In genomic region chr14:84554136-84554535, GRCh38 we compare ENCODE assay signal across 35 cellular contexts.
DNase-seq lines count a peak whose midpoint lies in the region; ATAC-seq, FAIRE-seq and TF ChIP-seq lines count a peak whose summit lies in the region.
"Had no signal": no experiment of that assay in that cellular context is flagged by ENCODE, and none has a peak within 500 bp of the region (broad histone marks: within the 10 kb centered on the region; RNA-seq: fewer than 3 reads in every experiment).

No MANE protein-coding gene starts in this region.

- H3K4me3 Mint-ChIP-seq in GM23338 = no peak overlapping the region
- no peak overlapping the region for H3K4me3 Mint-ChIP-seq in neural progenitor cell
- H3K4me3 Mint-ChIP-seq: B cell; CD14-positive monocyte; CD4-positive, alpha-beta memory T cell; CD4-positive, alpha-beta T cell; CD4-positive, CD25-positive, alpha-beta regulatory T cell; CD8-positive, alpha-beta memory T cell; CD8-positive, alpha-beta T cell had no signal

- intact Hi-C loops in endothelial cell of umbilical vein (cut with micrococcal nuclease) (no loop called here), kidney (cut with DNase I) (no loop called here)

- TF ChIP-seq POLR2A in endothelial cell of umbilical vein (IDR thresholded peaks at IDR 0.05; ENCODE audit: low read depth, low read length) = no peak

- CTCF ChIA-PET in endothelial cell of umbilical vein (lab: Charles Lee) = interaction anchor here (1.0 kb wide), 1 partner anchor 14 kb away, joined by 3 read pairs; no protein-coding TSS in a partner anchor

- H3K27me3 Mint-ChIP-seq in GM23338 (ENCODE audit: insufficient read depth, low read depth, poor library complexity) (peaks cover under 1% of the 10 kb centered on the region), neural progenitor cell (ENCODE audit: insufficient read depth, low read depth) (peaks cover 4% of the 10 kb centered on the region)
- H3K27me3 Mint-ChIP-seq: B cell; CD4-positive, alpha-beta memory T cell; CD4-positive, alpha-beta T cell; CD4-positive, CD25-positive, alpha-beta regulatory T cell had no signal

- no peaks in the 10 kb centered on the region for H3K27me3 ChIP-seq in GM23338 (ENCODE audit: insufficient read depth)
- no peaks in the 10 kb centered on the region; the same call in 1 of the 2 replicates for H3K27me3 ChIP-seq in Karpas-422 (ENCODE audit: low read length)
- H3K27me3 ChIP-seq in endothelial cell of umbilical vein (ENCODE audit: control insufficient read depth in 2 of 2, insufficient read depth in 2 of 2, low read length in 2 of 2) = no peaks in the 10 kb centered on the region
- H3K27me3 ChIP-seq in neural progenitor cell = no peaks in the 10 kb centered on the region
- H3K27me3 ChIP-seq: BE2C; BLaER1; BLaER1 treated with 17β-estradiol and CSF1 and Interleukin-3, amounts not matched to agents 10 nM and 100 nM had no signal

- H3K27ac Mint-ChIP-seq in GM23338 (no peak overlapping the region), neural progenitor cell (no peak overlapping the region)
- H3K27ac Mint-ChIP-seq: B cell; CD14-positive monocyte; CD4-positive, alpha-beta memory T cell; CD4-positive, alpha-beta T cell; CD4-positive, CD25-positive, alpha-beta regulatory T cell; CD8-positive, alpha-beta memory T cell; CD8-positive, alpha-beta T cell had no signal

- peaks cover 10% of the 10 kb centered on the region; the same call in 1 of the 2 replicates for H3K9me2 ChIP-seq in GM23338 (ENCODE audit: insufficient read depth)
- no peaks in the 10 kb centered on the region for H3K9me2 ChIP-seq in Karpas-422 (replicated peaks; ENCODE audit: insufficient read depth, low read length)

- H3K4me1 Mint-ChIP-seq in GM23338 (peaks cover 4% of the 10 kb centered on the region; the same call in 2 of the 3 replicates), neural progenitor cell (no peaks in the 10 kb centered on the region)
- H3K4me1 Mint-ChIP-seq: B cell; CD14-positive monocyte; CD4-positive, alpha-beta memory T cell; CD4-positive, CD25-positive, alpha-beta regulatory T cell; CD8-positive, alpha-beta memory T cell had no signal

- DNase-seq in GM23338 (ENCODE audit: low spot score) (no peak), Karpas-422 (no peak), dermis microvascular lymphatic vessel endothelial cell (ENCODE audit: low read depth in 2 of 2) (peak; percentile 40 to 58), endothelial cell of umbilical vein (ENCODE audit: low read depth, low spot score) (peak; percentile 41), NCI-H1930 (lab: John Stamatoyannopoulos, UW) (no peak), neural progenitor cell (ENCODE audit: low spot score) (no peak), kidney (no peak), NCI-H146 treated with DMSO at 0.1 percent for 48 hours (lab: John Stamatoyannopoulos, UW; ENCODE audit: unreplicated experiment) (no peak)
- DNase-seq: 8988T; ACHN; AML-193; BE2C; C1 segment of cervical spinal cord; Caco-2; Calu3; CD4-positive, alpha-beta memory T cell; CD4-positive, alpha-beta T cell; CD4-positive, CD25-positive, alpha-beta regulatory T cell; CD8-positive, alpha-beta memory T cell; CD8-positive, alpha-beta T cell; COR-L47; DMS 273 treated with DMSO at 0.1 percent for 48 hours; DMS153; DMS53; DND-41; EL had no signal

- no TSS peak for BruUV-seq in endothelial cell of umbilical vein (replicated peaks; lab: Mats Ljungman, UMichigan)

- H3K79me2 ChIP-seq in GM23338 (replicated peaks; ENCODE audit: insufficient read depth) = no peaks in the 10 kb centered on the region
- H3K79me2 ChIP-seq in Karpas-422 (ENCODE audit: low read length) = no peaks in the 10 kb centered on the region
- no peaks in the 10 kb centered on the region for H3K79me2 ChIP-seq in endothelial cell of umbilical vein (ENCODE audit: control insufficient read depth, insufficient read depth, low read length)
- H3K79me2 ChIP-seq in neural progenitor cell (ENCODE audit: low read depth) = no peaks in the 10 kb centered on the region

- H3K4me1 ChIP-seq in GM23338 (ENCODE audit: insufficient read depth) (no peaks in the 10 kb centered on the region), Karpas-422 (ENCODE audit: low read length) (peaks cover 44% of the 10 kb centered on the region), endothelial cell of umbilical vein (ENCODE audit: control insufficient read depth, extremely low read depth, insufficient read depth, low read length) (no peaks in the 10 kb centered on the region), neural progenitor cell (no peaks in the 10 kb centered on the region), kidney (ENCODE audit: control insufficient read depth in 1 of 2, insufficient read depth in 1 of 2, low read depth in 1 of 2, low read length in 2 of 2) (no peaks in the 10 kb centered on the region)
- H3K4me1 ChIP-seq: A549, BE2C, BLaER1, Caco-2 had no signal

- H3K4me3 ChIP-seq in GM23338 (no peak overlapping the region), Karpas-422 (ENCODE audit: low read length) (no peak overlapping the region), endothelial cell of umbilical vein (replicated peaks in 1 of 3; ENCODE audit: insufficient read depth in 1 of 3, low read depth in 1 of 3, low read length in 3 of 3) (no peak overlapping the region), neural progenitor cell (no peak overlapping the region), kidney (ENCODE audit: low read length in 2 of 2) (no peak overlapping the region)
- H3K4me3 ChIP-seq: A549; BLaER1; BLaER1 treated with 17β-estradiol and CSF1 and Interleukin-3, amounts not matched to agents 10 nM and 100 nM had no signal

- dilution Hi-C loops in endothelial cell of umbilical vein (cut with MboI; ENCODE audit: extremely low pct_ligation_motif_present, low sequenced_read_pairs) = no loop called here

- H2AFZ ChIP-seq in GM23338 (peak overlapping the region; percentile 72), Karpas-422 (ENCODE audit: low read length) (no peak overlapping the region), endothelial cell of umbilical vein (ENCODE audit: low read depth, low read length) (no peak overlapping the region), neural progenitor cell (replicated peaks) (no peak overlapping the region)

- ATAC-seq in GM23338 = no peak
- ATAC-seq: A549; CD8-positive, alpha-beta T cell had no signal

- FAIRE-seq in endothelial cell of umbilical vein (lab: Jason Lieb, UNC) = no peak
- FAIRE-seq in kidney (lab: Jason Lieb, UNC) = no peak
- FAIRE-seq: A204.1, A549, D721Med had no signal

- TF ChIP-seq CTCF in GM23338 (conservative IDR thresholded peaks at IDR 0.05; ENCODE audit: low read depth in 2 of 2) (no peak), endothelial cell of umbilical vein (IDR thresholded peaks at IDR 0.05; ENCODE audit: extremely low read depth in 1 of 2, insufficient read depth in 1 of 2, low read depth in 1 of 2, low read length in 2 of 2) (no peak), neural progenitor cell (IDR thresholded peaks at IDR 0.05) (no peak), kidney (IDR thresholded peaks at IDR 0.05; ENCODE audit: borderline replicate concordance, extremely low read depth, insufficient read depth) (no peak)

- H3K4me2 ChIP-seq in GM23338 (no peak overlapping the region), Karpas-422 (ENCODE audit: low read depth, low read length, poor library complexity, severe bottlenecking) (peak overlapping the region; percentile 39), endothelial cell of umbilical vein (ENCODE audit: insufficient read depth, low read length) (no peak overlapping the region), neural progenitor cell (no peak overlapping the region)
- H3K4me2 ChIP-seq: A549; BLaER1; BLaER1 treated with 17β-estradiol and CSF1 and Interleukin-3, amounts not matched to agents 10 nM and 100 nM had no signal

- H3K9me3 ChIP-seq in Karpas-422 (ENCODE audit: low read length) (peaks cover 4% of the 10 kb centered on the region; the same call in 1 of the 2 replicates), endothelial cell of umbilical vein (replicated peaks; ENCODE audit: control insufficient read depth, insufficient read depth, low read length) (no peaks in the 10 kb centered on the region), neural progenitor cell (ENCODE audit: low read depth) (no peaks in the 10 kb centered on the region), kidney (ENCODE audit: control insufficient read depth in 1 of 2, low read length in 2 of 2) (no peaks in the 10 kb centered on the region)
- H3K9me3 ChIP-seq: A549, BE2C, Caco-2 had no signal

- H3K27ac ChIP-seq in GM23338 (ENCODE audit: low read depth) (no peak overlapping the region), Karpas-422 (ENCODE audit: low read length) (no peak overlapping the region), endothelial cell of umbilical vein (ENCODE audit: insufficient read depth, low read depth, low read length) (no peak overlapping the region), neural progenitor cell (no peak overlapping the region), kidney (ENCODE audit: low read depth in 2 of 2, low read length in 2 of 2) (no peak overlapping the region)
- H3K27ac ChIP-seq: 22Rv1; A549; BLaER1; BLaER1 treated with 17β-estradiol and CSF1 and Interleukin-3, amounts not matched to agents 10 nM and 100 nM; C4-2B had no signal

- no peaks in the 10 kb centered on the region for H3F3A ChIP-seq in GM23338 (replicated peaks; ENCODE audit: low read depth)
- no peaks in the 10 kb centered on the region for H3F3A ChIP-seq in neural progenitor cell (ENCODE audit: low read depth)

- POLR2A ChIA-PET in endothelial cell of umbilical vein (lab: Charles Lee) = no interaction called here

- H3K9ac ChIP-seq in Karpas-422 (ENCODE audit: low read length) (no peak overlapping the region), endothelial cell of umbilical vein (replicated peaks; ENCODE audit: extremely low read depth, insufficient read depth, low read length) (no peak overlapping the region), neural progenitor cell (no peak overlapping the region), kidney (ENCODE audit: low read length in 2 of 2) (no peak overlapping the region)
- H3K9ac ChIP-seq: BLaER1; BLaER1 treated with 17β-estradiol and CSF1 and Interleukin-3, amounts not matched to agents 10 nM and 100 nM had no signal

- H3K36me3 Mint-ChIP-seq in GM23338 (ENCODE audit: low read depth) (peaks cover 14% of the 10 kb centered on the region), neural progenitor cell (no peaks in the 10 kb centered on the region)
- H3K36me3 Mint-ChIP-seq: CD14-positive monocyte; CD4-positive, alpha-beta memory T cell; CD8-positive, alpha-beta memory T cell; CD8-positive, alpha-beta T cell had no signal

- no peaks in the 10 kb centered on the region for H4K20me1 ChIP-seq in GM23338 (replicated peaks; ENCODE audit: insufficient read depth)
- no peaks in the 10 kb centered on the region for H4K20me1 ChIP-seq in Karpas-422 (ENCODE audit: insufficient read depth, low read depth, low read length)
- no peaks in the 10 kb centered on the region for H4K20me1 ChIP-seq in endothelial cell of umbilical vein (replicated peaks; ENCODE audit: control insufficient read depth, extremely low read depth, insufficient read depth, low read length)
- H4K20me1 ChIP-seq in neural progenitor cell (ENCODE audit: low read depth) = no peaks in the 10 kb centered on the region
- H4K20me1 ChIP-seq: BLaER1; BLaER1 treated with 17β-estradiol and CSF1 and Interleukin-3, amounts not matched to agents 10 nM and 100 nM had no signal

- H3K9me3 Mint-ChIP-seq in GM23338 (peaks cover 15% of the 10 kb centered on the region), neural progenitor cell (peaks cover 4% of the 10 kb centered on the region)

- no peaks in the 10 kb centered on the region for H3K9me1 ChIP-seq in endothelial cell of umbilical vein (replicated peaks; ENCODE audit: control insufficient read depth, extremely low read depth, insufficient read depth, low read length)

- H3K36me3 ChIP-seq in GM23338 (ENCODE audit: insufficient read depth) (no peaks in the 10 kb centered on the region; the same call in 1 of the 2 replicates), Karpas-422 (ENCODE audit: insufficient read depth, low read length) (no peaks in the 10 kb centered on the region; the same call in 1 of the 2 replicates), endothelial cell of umbilical vein (ENCODE audit: control insufficient read depth in 2 of 2, extremely low read depth in 1 of 2, insufficient read depth in 2 of 2, low read length in 2 of 2) (no peaks in the 10 kb centered on the region), neural progenitor cell (no peaks in the 10 kb centered on the region), kidney (ENCODE audit: control insufficient read depth in 1 of 2, insufficient read depth in 2 of 2, low read length in 2 of 2) (no peaks in the 10 kb centered on the region)
- H3K36me3 ChIP-seq: BE2C; BLaER1; BLaER1 treated with 17β-estradiol and CSF1 and Interleukin-3, amounts not matched to agents 10 nM and 100 nM had no signal

Comparison
In these comparisons a context has a peak if more than half of its experiments do, and no peak if none do; other contexts are left out.
1. DNase-seq: peak in dermis microvascular lymphatic vessel endothelial cell (2 of 2) and endothelial cell of umbilical vein (single experiment); none in GM23338 (single experiment), Karpas-422 (single experiment), NCI-H1930 (0 of 2), neural progenitor cell (single experiment), kidney (single experiment) and NCI-H146 treated with DMSO at 0.1 percent for 48 hours (single experiment).